8 cellular contexts compared by ENCODE assay signal in genomic region chr16:29815032-29815721, GRCh38. TPM values are rescaled to one million over a fixed set of nuclear protein-coding genes. Genes with fewer than 3 reads are reported as not detected.
A peak's percentile ranks its signal among the peaks of the same experiment; 100 is the strongest.
DNase-seq lines count a peak whose midpoint lies in the region; ATAC-seq and TF ChIP-seq lines count a peak whose summit lies in the region.

No MANE protein-coding gene starts in this region.

- peak; percentile 57 for DNase-seq in stimulated activated CD4-positive, alpha-beta T cell treated with anti-CD3 and anti-CD28 coated beads, Interleukin-12 subunit alpha, Interleukin-12 subunit beta, amount 100 ng/mL, for 4 hours
- DNase-seq in stimulated activated CD4-positive, alpha-beta T cell treated with anti-CD3 and anti-CD28 coated beads, Interleukin-2, amount 100 ng/mL, for 48 hours = no peak
- no peak for DNase-seq in activated B cell treated with CpG ODN at 0.5 μM for 24 hours
- DNase-seq in endothelial cell (ENCODE audit: low spot score) = peak; percentile 40
- peak; percentile 19 for DNase-seq in neural crest cell (ENCODE audit: low read depth, low spot score)
- DNase-seq in HuH-7.5 (ENCODE audit: low spot score) = no peak

- ATAC-seq in activated B cell treated with CpG ODN at 0.5 μM for 24 hours (ENCODE audit: low read depth) = no peak
- ATAC-seq in HG02884 (IDR thresholded peaks at IDR 0.05; ENCODE audit: unreplicated experiment) = no peak
- no peak for ATAC-seq in HG02852 (IDR thresholded peaks at IDR 0.05; ENCODE audit: unreplicated experiment)

- H3K27me3 Mint-ChIP-seq in activated B cell treated with CpG ODN at 0.5 μM for 24 hours (no peaks in the 10 kb centered on the region), endothelial cell (ENCODE audit: unreplicated experiment) (peaks cover 26% of the 10 kb centered on the region), neural crest cell (ENCODE audit: low read depth) (peaks cover 12% of the 10 kb centered on the region)

- H3K4me1 Mint-ChIP-seq in activated B cell treated with CpG ODN at 0.5 μM for 24 hours = peaks cover 71% of the 10 kb centered on the region
- H3K4me1 Mint-ChIP-seq in endothelial cell (ENCODE audit: unreplicated experiment) = peaks cover 59% of the 10 kb centered on the region
- peaks cover 82% of the 10 kb centered on the region for H3K4me1 Mint-ChIP-seq in neural crest cell

- POLR2A ChIA-PET in activated B cell treated with CpG ODN at 0.5 μM for 24 hours (lab: Charles Lee) = interaction anchor here (0.6 to 8.2 kb wide), 27 partner anchors 7 to 993 kb away, joined by 3 to 147 read pairs (median 5); partner anchors contain the start of genes ALDOA, ATXN2L, CDIPT and CORO1A

- H3K36me3 Mint-ChIP-seq in activated B cell treated with CpG ODN at 0.5 μM for 24 hours (ENCODE audit: low read depth) = peaks cover 33% of the 10 kb centered on the region
- H3K36me3 Mint-ChIP-seq in endothelial cell (ENCODE audit: low read depth, unreplicated experiment) = peaks cover 20% of the 10 kb centered on the region
- peaks cover 13% of the 10 kb centered on the region for H3K36me3 Mint-ChIP-seq in neural crest cell (ENCODE audit: low read depth)

- H3K27ac Mint-ChIP-seq in activated B cell treated with CpG ODN at 0.5 μM for 24 hours = peak overlapping the region; percentile 99
- peak overlapping the region; percentile 70 for H3K27ac Mint-ChIP-seq in endothelial cell (ENCODE audit: unreplicated experiment)
- peak overlapping the region; percentile 38 for H3K27ac Mint-ChIP-seq in neural crest cell (ENCODE audit: unreplicated experiment)

- H3K4me3 Mint-ChIP-seq in activated B cell treated with CpG ODN at 0.5 μM for 24 hours = peak overlapping the region; percentile 99
- peak overlapping the region; percentile 95 for H3K4me3 Mint-ChIP-seq in endothelial cell (ENCODE audit: unreplicated experiment)
- H3K4me3 Mint-ChIP-seq in neural crest cell = peak overlapping the region; percentile 96

- TF ChIP-seq CTCF in activated B cell treated with CpG ODN at 0.5 μM for 24 hours (IDR thresholded peaks at IDR 0.05) (no peak), endothelial cell (IDR thresholded peaks at IDR 0.05; ENCODE audit: unreplicated experiment) (no peak), neural crest cell (conservative IDR thresholded peaks at IDR 0.05) (no peak)

- intact Hi-C loops in activated B cell treated with CpG ODN at 0.5 μM for 24 hours (cut with micrococcal nuclease) = loop anchor here (5.0 kb wide), 1 partner anchor 1362 kb away; no protein-coding TSS in a partner anchor

- H3K9me3 Mint-ChIP-seq in activated B cell treated with CpG ODN at 0.5 μM for 24 hours (no peaks in the 10 kb centered on the region), endothelial cell (ENCODE audit: unreplicated experiment) (no peaks in the 10 kb centered on the region), neural crest cell (no peaks in the 10 kb centered on the region)

- CTCF ChIA-PET in activated B cell treated with CpG ODN at 0.5 μM for 24 hours (lab: Charles Lee) = interaction anchor here (0.6 to 2.3 kb wide), 8 partner anchors 7 to 116 kb away, joined by 4 to 23 read pairs (median 5); partner anchors contain the start of gene KIF22

RNA-seq across cellular contexts. Expression of gene PAGR1, which starts 0.8 kb away (rescaled TPM):
- 18.6 and 20.3 TPM in 2 replicates for total RNA-seq in activated B cell treated with CpG ODN at 0.5 μM for 24 hours
- total RNA-seq in endothelial cell (ENCODE audit: unreplicated experiment) = 38.6 TPM
- total RNA-seq in neural crest cell = 47.6 and 48.4 TPM in 2 replicates

RNA-seq across cellular contexts. Expression of gene PRRT2, which starts 3.2 kb away (rescaled TPM):
- 0.11 and 0.54 TPM in 2 replicates for total RNA-seq in activated B cell treated with CpG ODN at 0.5 μM for 24 hours
- total RNA-seq in endothelial cell (ENCODE audit: unreplicated experiment) = 15.0 TPM
- 18.6 and 21.2 TPM in 2 replicates for total RNA-seq in neural crest cell

RNA-seq across cellular contexts. Expression of gene MVP, which starts 5.1 kb away (rescaled TPM):
- total RNA-seq in activated B cell treated with CpG ODN at 0.5 μM for 24 hours = 177 and 179 TPM in 2 replicates
- total RNA-seq in endothelial cell (ENCODE audit: unreplicated experiment) = 2.0 TPM
- 1.6 and 2.1 TPM in 2 replicates for total RNA-seq in neural crest cell

RNA-seq across cellular contexts. Expression of gene MAZ, which starts 8.8 kb away (rescaled TPM):
- total RNA-seq in activated B cell treated with CpG ODN at 0.5 μM for 24 hours (172 and 187 TPM in 2 replicates), endothelial cell (ENCODE audit: unreplicated experiment) (407 TPM), neural crest cell (605 and 635 TPM in 2 replicates)

RNA-seq across cellular contexts. Expression of gene KIF22, which starts 24.6 kb away (rescaled TPM):
- total RNA-seq in activated B cell treated with CpG ODN at 0.5 μM for 24 hours (33.1 and 40.1 TPM in 2 replicates), endothelial cell (ENCODE audit: unreplicated experiment) (40.7 TPM), neural crest cell (162 and 173 TPM in 2 replicates)

Comparison
In these comparisons a context has a peak if more than half of its experiments do, and no peak if none do; other contexts are left out.
1. DNase-seq: peak in stimulated activated CD4-positive, alpha-beta T cell treated with anti-CD3 and anti-CD28 coated beads, Interleukin-12 subunit alpha, Interleukin-12 subunit beta, amount 100 ng/mL, for 4 hours (single experiment), endothelial cell (single experiment) and neural crest cell (single experiment); none in stimulated activated CD4-positive, alpha-beta T cell treated with anti-CD3 and anti-CD28 coated beads, Interleukin-2, amount 100 ng/mL, for 48 hours (0 of 2), activated B cell treated with CpG ODN at 0.5 μM for 24 hours (single experiment) and HuH-7.5 (single experiment).
2. H3K27ac Mint-ChIP-seq: peak in every context shown above with its lines; median percentile 99 in activated B cell treated with CpG ODN at 0.5 μM for 24 hours; 70 in endothelial cell; 38 in neural crest cell.
3. RNA of gene PRRT2, which starts 3.2 kb away (total RNA-seq): 18.6 to 21.2 TPM in neural crest cell and 15.0 TPM in endothelial cell (single experiment); 0.11 to 0.54 TPM in activated B cell treated with CpG ODN at 0.5 μM for 24 hours; every median in the first group is over 10 times any median in the second.
4. RNA of gene MVP, which starts 5.1 kb away (total RNA-seq): 177 to 179 TPM in activated B cell treated with CpG ODN at 0.5 μM for 24 hours; 2.0 TPM in endothelial cell (single experiment) and 1.6 to 2.1 TPM in neural crest cell; every median in the first group is over 10 times any median in the second.
5. Peak in every context shown above with its lines, with median percentiles within 50 percentile points of each other: H3K4me3 Mint-ChIP-seq.